15 cellular contexts compared by ENCODE assay signal in genomic region chr14:79629372-79629771, GRCh38.
DNase-seq lines count a peak whose midpoint lies in the region; ATAC-seq and TF ChIP-seq lines count a peak whose summit lies in the region.
"Had no signal": no experiment of that assay in that cellular context is flagged by ENCODE, and none has a peak within 500 bp of the region (broad histone marks: within the 10 kb centered on the region; RNA-seq: fewer than 3 reads in every experiment).

No MANE protein-coding gene starts in this region.

- intact Hi-C loops in IMR-90 (cut with micrococcal nuclease) = no loop called here

- H3K23ac ChIP-seq in IMR-90 (ENCODE audit: low read depth, low read length) (no peak overlapping the region), trophoblast cell (ENCODE audit: low read length) (no peak overlapping the region)

- H2AK5ac ChIP-seq in IMR-90 (ENCODE audit: low read depth, low read length) = no peak overlapping the region
- H2AK5ac ChIP-seq in trophoblast cell (ENCODE audit: low read length) = no peak overlapping the region

- dilution Hi-C loops in IMR-90 (cut with HindIII; ENCODE audit: low sequenced_read_pairs, unreplicated experiment) = no loop called here

- H3K4me2 ChIP-seq in IMR-90 (ENCODE audit: low read depth, low read length) (peak overlapping the region; percentile 59; the same call in 1 of the 2 replicates), Karpas-422 (ENCODE audit: low read depth, low read length, poor library complexity, severe bottlenecking) (no peak overlapping the region), trophoblast cell (ENCODE audit: low read length) (no peak overlapping the region)
- H3K4me2 ChIP-seq: BLaER1 had no signal

- H3K4ac ChIP-seq in IMR-90 (ENCODE audit: low read depth, low read length) (no peak overlapping the region), trophoblast cell (ENCODE audit: low read depth, low read length) (no peak overlapping the region)

- in situ Hi-C loops in IMR-90 (cut with MboI; ENCODE audit: low sequenced_read_pairs) = no loop called here

- H3K9me3 ChIP-seq in IMR-90 (ENCODE audit: control insufficient read depth, insufficient read depth, low read length) (no peaks in the 10 kb centered on the region), Karpas-422 (ENCODE audit: low read length) (no peaks in the 10 kb centered on the region), trophoblast cell (ENCODE audit: insufficient read depth, low read depth, low read length) (no peaks in the 10 kb centered on the region)

- H3K36me3 ChIP-seq in IMR-90 (ENCODE audit: control insufficient read depth, insufficient read depth, low read length) = no peaks in the 10 kb centered on the region
- no peaks in the 10 kb centered on the region for H3K36me3 ChIP-seq in Karpas-422 (ENCODE audit: insufficient read depth, low read length)
- H3K36me3 ChIP-seq in trophoblast cell (ENCODE audit: control insufficient read depth in 1 of 2, insufficient read depth in 2 of 2, low read length in 2 of 2) = no peaks in the 10 kb centered on the region
- H3K36me3 ChIP-seq: BLaER1 had no signal

- H4K91ac ChIP-seq in IMR-90 (ENCODE audit: insufficient read depth, low read depth, low read length) (no peak overlapping the region), trophoblast cell (ENCODE audit: low read depth, low read length) (no peak overlapping the region)

- no peak overlapping the region for H3K56ac ChIP-seq in IMR-90 (ENCODE audit: extremely low read depth, insufficient read depth, low read length)

- TF ChIP-seq POLR2A in IMR-90 (IDR thresholded peaks at IDR 0.05; ENCODE audit: low read depth, low read length) = no peak

- H3K27me3 ChIP-seq in IMR-90 (ENCODE audit: control insufficient read depth, insufficient read depth, low read length) (no peaks in the 10 kb centered on the region), Karpas-422 (ENCODE audit: low read length) (no peaks in the 10 kb centered on the region), trophoblast cell (ENCODE audit: insufficient read depth, low read length) (no peaks in the 10 kb centered on the region)
- H3K27me3 ChIP-seq: BLaER1 had no signal

- no peak for ATAC-seq in IMR-90 (ENCODE audit: low read depth)

- no peak overlapping the region for H3K27ac ChIP-seq in IMR-90 (ENCODE audit: insufficient read depth, low read length)
- no peak overlapping the region for H3K27ac ChIP-seq in Karpas-422 (ENCODE audit: low read length)
- H3K27ac ChIP-seq in trophoblast cell (ENCODE audit: low read depth, low read length) = no peak overlapping the region
- H3K27ac ChIP-seq: BLaER1 had no signal

- H3K4me1 ChIP-seq in IMR-90 (ENCODE audit: control insufficient read depth, insufficient read depth, low read length) = no peaks in the 10 kb centered on the region; the same call in 1 of the 2 replicates
- no peaks in the 10 kb centered on the region for H3K4me1 ChIP-seq in Karpas-422 (ENCODE audit: low read length)
- peaks cover 3 to 8% of the 10 kb centered on the region in 2 experiments for H3K4me1 ChIP-seq in trophoblast cell (ENCODE audit: control insufficient read depth in 1 of 2, insufficient read depth in 2 of 2, low read length in 2 of 2)
- H3K4me1 ChIP-seq: BLaER1 had no signal

- H3K27me3 Mint-ChIP-seq in nephron (ENCODE audit: low read depth) (no peaks in the 10 kb centered on the region), type B pancreatic cell (no peaks in the 10 kb centered on the region)
- H3K27me3 Mint-ChIP-seq: CD8-positive, alpha-beta memory T cell had no signal

- no peak overlapping the region for H4K12ac ChIP-seq in trophoblast cell (ENCODE audit: low read depth, low read length)

- no peaks in the 10 kb centered on the region for H4K20me1 ChIP-seq in IMR-90 (ENCODE audit: insufficient read depth, low read length)
- H4K20me1 ChIP-seq in Karpas-422 (ENCODE audit: insufficient read depth, low read depth, low read length) = no peaks in the 10 kb centered on the region
- H4K20me1 ChIP-seq: BLaER1 had no signal

- H2BK12ac ChIP-seq in trophoblast cell (ENCODE audit: low read length) = no peak overlapping the region

- H2BK15ac ChIP-seq in IMR-90 (ENCODE audit: low read depth, low read length) = no peak overlapping the region

- no peak for TF ChIP-seq CTCF in IMR-90 (conservative IDR thresholded peaks at IDR 0.05; ENCODE audit: low read depth, low read length)
- TF ChIP-seq CTCF in fibroblast of villous mesenchyme (IDR thresholded peaks at IDR 0.05; ENCODE audit: insufficient read depth, low read depth, low read length) = no peak
- no peak for TF ChIP-seq CTCF in nephron (IDR thresholded peaks at IDR 0.05; ENCODE audit: unreplicated experiment in 3 of 3)
- no peak for TF ChIP-seq CTCF in type B pancreatic cell (conservative IDR thresholded peaks at IDR 0.05)

- no peaks in the 10 kb centered on the region; the same call in 1 of the 2 replicates for H3K9me2 ChIP-seq in Karpas-422 (replicated peaks; ENCODE audit: insufficient read depth, low read length)

- H3K79me1 ChIP-seq in IMR-90 (ENCODE audit: low read depth in 1 of 2, low read length in 2 of 2) (no peaks in the 10 kb centered on the region), trophoblast cell (ENCODE audit: low read length) (peaks cover 2% of the 10 kb centered on the region)

- H2BK20ac ChIP-seq in IMR-90 (ENCODE audit: low read depth, low read length) = no peak overlapping the region

- CTCF ChIA-PET in IMR-90 (lab: Yijun Ruan, JAX) = no interaction called here

- H3K27ac Mint-ChIP-seq in nephron (peak overlapping the region; percentile 79 to 88 (median 87)), type B pancreatic cell (no peak overlapping the region)
- H3K27ac Mint-ChIP-seq: CD8-positive, alpha-beta memory T cell had no signal

- H3K4me3 Mint-ChIP-seq in nephron (peak overlapping the region in 1 of 3 experiments; percentile 2), type B pancreatic cell (peak overlapping the region; percentile 6)
- H3K4me3 Mint-ChIP-seq: CD8-positive, alpha-beta memory T cell had no signal

- no peak overlapping the region for H3K18ac ChIP-seq in IMR-90 (ENCODE audit: low read depth, low read length)
- no peak overlapping the region for H3K18ac ChIP-seq in trophoblast cell (ENCODE audit: low read length)

- H2BK5ac ChIP-seq in IMR-90 (ENCODE audit: low read depth, low read length, poor library complexity, severe bottlenecking) (no peak overlapping the region), trophoblast cell (ENCODE audit: low read depth, low read length, poor library complexity) (no peak overlapping the region)

- H3K14ac ChIP-seq in IMR-90 (replicated peaks; ENCODE audit: low read depth, low read length) = no peak overlapping the region
- no peak overlapping the region for H3K14ac ChIP-seq in trophoblast cell (ENCODE audit: low read length)

- BruUV-seq in IMR-90 (replicated peaks; lab: Mats Ljungman, UMichigan) = no TSS peak

- TF ChIP-seq RAD21 in IMR-90 (IDR thresholded peaks at IDR 0.05; ENCODE audit: low read length) = no peak

- H3K4me1 Mint-ChIP-seq in nephron (peaks cover 6% of the 10 kb centered on the region), type B pancreatic cell (ENCODE audit: unreplicated experiment) (peaks cover 9% of the 10 kb centered on the region)
- H3K4me1 Mint-ChIP-seq: CD8-positive, alpha-beta memory T cell had no signal

- H3K9me1 ChIP-seq in IMR-90 (ENCODE audit: insufficient read depth, low read length) = no peaks in the 10 kb centered on the region

- H4K5ac ChIP-seq in IMR-90 (ENCODE audit: low read depth, low read length) = no peak overlapping the region

- H2BK120ac ChIP-seq in IMR-90 (ENCODE audit: low read depth, low read length) (no peak overlapping the region), trophoblast cell (ENCODE audit: insufficient read depth, low read length, poor library complexity) (no peak overlapping the region)

- H3K9me3 Mint-ChIP-seq in nephron (no peaks in the 10 kb centered on the region), type B pancreatic cell (peaks cover 6% of the 10 kb centered on the region)

- no peak overlapping the region for H3K9ac ChIP-seq in IMR-90 (ENCODE audit: low read depth, low read length)
- no peak overlapping the region for H3K9ac ChIP-seq in Karpas-422 (ENCODE audit: low read length)
- no peak overlapping the region for H3K9ac ChIP-seq in trophoblast cell (ENCODE audit: low read length)
- H3K9ac ChIP-seq: BLaER1 had no signal

- H3K36me3 Mint-ChIP-seq in nephron (ENCODE audit: low read depth) (no peaks in the 10 kb centered on the region), type B pancreatic cell (peaks cover 6% of the 10 kb centered on the region)
- H3K36me3 Mint-ChIP-seq: CD8-positive, alpha-beta memory T cell had no signal

- DNase-seq in IMR-90 (no peak), fibroblast of villous mesenchyme (ENCODE audit: low read depth) (peak; percentile 21), type B pancreatic cell (ENCODE audit: extremely low spot score, unreplicated experiment) (no peak), epidermal melanocyte (ENCODE audit: insufficient read length, low spot score) (no peak), Karpas-422 (no peak), trophoblast cell (no peak), NCI-H2029 (lab: John Stamatoyannopoulos, UW) (no peak)
- DNase-seq: CD8-positive, alpha-beta memory T cell; H7; NCI-H146; NCI-H226; NCI-H526 treated with DMSO at 0.1 percent for 48 hours; NK-92 treated with Interleukin-12 subunit alpha and Interleukin-12 subunit beta, amount 100 ng/mL, for 24 hours had no signal

- POLR2A ChIA-PET in IMR-90 (lab: Charles Lee; ENCODE audit: unreplicated experiment) = no interaction called here

- H4K8ac ChIP-seq in IMR-90 (ENCODE audit: low read depth in 2 of 2, low read length in 2 of 2) (peak overlapping the region in 1 of 2 experiments; percentile 40; a peak in 1 of 4 replicates), trophoblast cell (ENCODE audit: low read depth, low read length) (no peak overlapping the region)

- H2AK9ac ChIP-seq in IMR-90 (replicated peaks; ENCODE audit: low read depth, low read length, poor library complexity) = no peak overlapping the region

- H2AFZ ChIP-seq in IMR-90 (replicated peaks; ENCODE audit: low read length, poor library complexity) = no peak overlapping the region
- no peak overlapping the region for H2AFZ ChIP-seq in Karpas-422 (ENCODE audit: low read length)
- H2AFZ ChIP-seq in trophoblast cell (ENCODE audit: insufficient read depth, low read length, poor library complexity) = no peak overlapping the region

- H3K79me2 ChIP-seq in Karpas-422 (ENCODE audit: low read length) (no peaks in the 10 kb centered on the region), trophoblast cell (ENCODE audit: control insufficient read depth, insufficient read depth, low read length, poor library complexity) (no peaks in the 10 kb centered on the region)

- H3K4me3 ChIP-seq in IMR-90 (ENCODE audit: insufficient read depth, low read depth, low read length) = no peak overlapping the region
- no peak overlapping the region for H3K4me3 ChIP-seq in fibroblast of villous mesenchyme (ENCODE audit: low read depth, low read length)
- no peak overlapping the region for H3K4me3 ChIP-seq in Karpas-422 (ENCODE audit: low read length)
- no peak overlapping the region for H3K4me3 ChIP-seq in trophoblast cell (ENCODE audit: low read depth, low read length)
- H3K4me3 ChIP-seq: BLaER1 had no signal

- WGBS in IMR-90 (ENCODE audit: extremely low coverage in 2 of 2, insufficient read length in 1 of 2), 2 experiments = no CpG with 5 or more reads among the region's 1 CpG
- no CpG with 5 or more reads among the region's 1 CpG for WGBS in trophoblast cell (ENCODE audit: extremely low coverage, insufficient coverage, insufficient read length)

TF ChIP-seq in IMR-90, 13 proteins besides CTCF, POLR2A, EP300 and RAD21 (continues in another document):
- TF ChIP-seq CHD1 (IDR thresholded peaks at IDR 0.05; ENCODE audit: low read depth, low read length) = no peak
